In the genomic region with DNA sequence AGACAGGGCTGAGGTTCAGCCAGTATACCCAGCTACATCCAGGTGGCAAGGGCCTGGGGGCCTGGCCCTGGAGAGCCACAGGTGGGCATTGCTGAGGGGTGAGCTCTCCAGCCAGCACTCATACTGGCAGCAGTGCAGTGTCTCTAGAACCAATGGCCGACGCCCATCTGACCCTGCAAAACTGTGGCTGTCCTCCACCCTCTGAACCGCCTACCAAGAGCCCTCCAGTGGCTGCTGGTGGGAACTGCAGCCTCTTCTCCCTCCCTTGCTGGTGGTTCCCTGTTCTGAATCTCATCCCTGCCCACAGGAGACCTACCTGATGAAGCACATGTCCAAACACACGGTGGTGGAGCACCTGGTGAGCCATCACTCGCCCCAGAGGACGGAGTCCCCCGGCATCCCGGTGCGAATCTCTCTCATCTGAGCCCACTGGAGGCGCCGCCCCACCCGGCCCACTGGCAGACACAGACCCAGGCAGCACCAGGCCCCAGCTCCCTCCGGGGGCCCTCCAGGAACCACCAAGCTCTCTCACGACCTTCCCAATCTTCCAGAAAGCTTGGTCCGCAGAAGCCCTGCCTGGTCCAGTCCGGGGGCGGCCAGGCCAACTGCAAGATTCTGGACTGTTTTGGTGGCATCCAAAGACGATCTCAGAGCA, we compare ENCODE assay signal across 9 cellular contexts. TPM values are rescaled to one million over a fixed set of nuclear protein-coding genes. Genes with fewer than 3 reads are reported as not detected.
A peak's percentile ranks its signal among the peaks of the same experiment; 100 is the strongest.
DNase-seq lines count a peak whose midpoint lies in the region; ATAC-seq and TF ChIP-seq lines count a peak whose summit lies in the region.
"Had no signal": no experiment of that assay in that cellular context is flagged by ENCODE, and none has a peak within 500 bp of the region (broad histone marks: within the 10 kb centered on the region; RNA-seq: fewer than 3 reads in every experiment).

No MANE protein-coding gene starts in this region.

- CTCF ChIA-PET in activated CD8-positive, alpha-beta T cell treated with anti-CD3 and anti-CD28 coated beads, Interleukin-2, amount 10 ng/mL, durations not matched to agents 7 days and 5 days (lab: Charles Lee): interaction anchor here (0.6 to 4.6 kb wide), 19 partner anchors 10 to 370 kb away, joined by 3 to 75 read pairs (median 4); a partner anchor contains a TSS

- in situ Hi-C loops in HAP-1 (cut with MboI; ENCODE audit: low sequenced_read_pairs): loop anchor here (5.0 to 10.0 kb wide), 2 partner anchors 169 to 316 kb away; no protein-coding TSS in a partner anchor

- ATAC-seq in activated CD8-positive, alpha-beta T cell treated with anti-CD3 and anti-CD28 coated beads, Interleukin-2, amount 10 ng/mL, durations not matched to agents 7 days and 5 days: peak; percentile 53
- ATAC-seq in stimulated activated effector memory CD8-positive, alpha-beta T cell treated with anti-CD3 and anti-CD28 coated beads, Interleukin-12 subunit alpha, Interleukin-12 subunit beta, amount 100 ng/mL, for 72 hours: peak; percentile 63
- no peak for ATAC-seq in GM21423 (IDR thresholded peaks at IDR 0.05; ENCODE audit: unreplicated experiment)

- peaks cover 0 to 7% (median 0%) of the 10 kb centered on the region in 7 donors for H3K9me3 Mint-ChIP-seq in CD14-positive monocyte
- no peaks in the 10 kb centered on the region for H3K9me3 Mint-ChIP-seq in activated CD8-positive, alpha-beta T cell treated with anti-CD3 and anti-CD28 coated beads, Interleukin-2, amount 10 ng/mL, durations not matched to agents 7 days and 5 days (ENCODE audit: insufficient read depth)
- H3K9me3 Mint-ChIP-seq in endothelial cell (ENCODE audit: unreplicated experiment): no peaks in the 10 kb centered on the region
- H3K9me3 Mint-ChIP-seq in stimulated activated effector memory CD8-positive, alpha-beta T cell treated with anti-CD3 and anti-CD28 coated beads, Interleukin-12 subunit alpha, Interleukin-12 subunit beta, amount 100 ng/mL, for 72 hours: no peaks in the 10 kb centered on the region
- H3K9me3 Mint-ChIP-seq: stimulated activated naive CD8-positive, alpha-beta T cell treated with anti-CD3 and anti-CD28 coated beads, Interleukin-15, Interleukin-2, amounts not matched to agents 100 ng/mL and 50 ng/mL, for 24 hours had no signal

- peaks cover 54 to 70% of the 10 kb centered on the region in 2 donors for H3K36me3 Mint-ChIP-seq in CD14-positive monocyte
- H3K36me3 Mint-ChIP-seq in activated CD8-positive, alpha-beta T cell treated with anti-CD3 and anti-CD28 coated beads, Interleukin-2, amount 10 ng/mL, durations not matched to agents 7 days and 5 days (ENCODE audit: low read depth): peaks cover 45% of the 10 kb centered on the region
- peaks cover 48% of the 10 kb centered on the region for H3K36me3 Mint-ChIP-seq in endothelial cell (ENCODE audit: low read depth, unreplicated experiment)
- H3K36me3 Mint-ChIP-seq in stimulated activated effector memory CD8-positive, alpha-beta T cell treated with anti-CD3 and anti-CD28 coated beads, Interleukin-12 subunit alpha, Interleukin-12 subunit beta, amount 100 ng/mL, for 72 hours: no peaks in the 10 kb centered on the region

- DNase-seq in CD14-positive monocyte (ENCODE audit: low spot score) (peak; percentile 64), HAP-1 (ENCODE audit: low spot score in 2 of 2) (peak; percentile 51 to 82), NCI-H748 treated with DMSO at 0.1 percent for 48 hours (lab: John Stamatoyannopoulos, UW) (peak; percentile 2), endothelial cell (ENCODE audit: low spot score) (peak; percentile 77), midbrain (lab: John Stamatoyannopoulos, UW) (peak; percentile 6)
- peak; percentile 74 for DNase-seq in activated CD8-positive, alpha-beta T cell treated with anti-CD3 and anti-CD28 coated beads, Interleukin-2, amount 10 ng/mL, durations not matched to agents 7 days and 5 days
- peak; percentile 54 to 84 for DNase-seq in stimulated activated effector memory CD8-positive, alpha-beta T cell treated with anti-CD3 and anti-CD28 coated beads, Interleukin-12 subunit alpha, Interleukin-12 subunit beta, amount 100 ng/mL, for 72 hours (ENCODE audit: low spot score in 2 of 2)

- no peak overlapping the region for H3K4me3 Mint-ChIP-seq in CD14-positive monocyte
- no peak overlapping the region for H3K4me3 Mint-ChIP-seq in activated CD8-positive, alpha-beta T cell treated with anti-CD3 and anti-CD28 coated beads, Interleukin-2, amount 10 ng/mL, durations not matched to agents 7 days and 5 days
- H3K4me3 Mint-ChIP-seq in endothelial cell (ENCODE audit: unreplicated experiment): no peak overlapping the region
- H3K4me3 Mint-ChIP-seq in stimulated activated effector memory CD8-positive, alpha-beta T cell treated with anti-CD3 and anti-CD28 coated beads, Interleukin-12 subunit alpha, Interleukin-12 subunit beta, amount 100 ng/mL, for 72 hours: no peak overlapping the region
- H3K4me3 Mint-ChIP-seq: stimulated activated naive CD8-positive, alpha-beta T cell treated with anti-CD3 and anti-CD28 coated beads, Interleukin-15, Interleukin-2, amounts not matched to agents 100 ng/mL and 50 ng/mL, for 24 hours had no signal

- H3K4me1 Mint-ChIP-seq in CD14-positive monocyte (peaks cover 11% of the 10 kb centered on the region), endothelial cell (ENCODE audit: unreplicated experiment) (peaks cover 14% of the 10 kb centered on the region)
- peaks cover 45% of the 10 kb centered on the region for H3K4me1 Mint-ChIP-seq in activated CD8-positive, alpha-beta T cell treated with anti-CD3 and anti-CD28 coated beads, Interleukin-2, amount 10 ng/mL, durations not matched to agents 7 days and 5 days (ENCODE audit: low read depth)
- H3K4me1 Mint-ChIP-seq in stimulated activated effector memory CD8-positive, alpha-beta T cell treated with anti-CD3 and anti-CD28 coated beads, Interleukin-12 subunit alpha, Interleukin-12 subunit beta, amount 100 ng/mL, for 72 hours: peaks cover 41% of the 10 kb centered on the region

- no peaks in the 10 kb centered on the region for H3K27me3 ChIP-seq in HAP-1 (ENCODE audit: low read depth)

- H3K27ac Mint-ChIP-seq in CD14-positive monocyte: no peak overlapping the region
- no peak overlapping the region for H3K27ac Mint-ChIP-seq in activated CD8-positive, alpha-beta T cell treated with anti-CD3 and anti-CD28 coated beads, Interleukin-2, amount 10 ng/mL, durations not matched to agents 7 days and 5 days
- no peak overlapping the region for H3K27ac Mint-ChIP-seq in endothelial cell (ENCODE audit: unreplicated experiment)
- H3K27ac Mint-ChIP-seq in stimulated activated effector memory CD8-positive, alpha-beta T cell treated with anti-CD3 and anti-CD28 coated beads, Interleukin-12 subunit alpha, Interleukin-12 subunit beta, amount 100 ng/mL, for 72 hours: peak overlapping the region; percentile 12
- H3K27ac Mint-ChIP-seq: stimulated activated naive CD8-positive, alpha-beta T cell treated with anti-CD3 and anti-CD28 coated beads, Interleukin-15, Interleukin-2, amounts not matched to agents 100 ng/mL and 50 ng/mL, for 24 hours had no signal

- POLR2A ChIA-PET in activated CD8-positive, alpha-beta T cell treated with anti-CD3 and anti-CD28 coated beads, Interleukin-2, amount 10 ng/mL, durations not matched to agents 7 days and 5 days (lab: Charles Lee): no interaction called here

- peaks cover 23% of the 10 kb centered on the region for H3K36me3 ChIP-seq in HAP-1 (replicated peaks)

- peak; percentile 98 for TF ChIP-seq CTCF in CD14-positive monocyte (IDR thresholded peaks at IDR 0.05)
- TF ChIP-seq CTCF in endothelial cell (IDR thresholded peaks at IDR 0.05; ENCODE audit: unreplicated experiment): peak; percentile 91

- H3K9me3 ChIP-seq in HAP-1: no peaks in the 10 kb centered on the region

- intact Hi-C loops in CD14-positive monocyte (cut with micrococcal nuclease): loop anchor here (5.0 kb wide), 2 partner anchors 169 to 174 kb away; a partner anchor contains a TSS

- no peaks in the 10 kb centered on the region for H3K4me1 ChIP-seq in HAP-1

- H3K4me3 ChIP-seq in HAP-1: no peak overlapping the region

- H3K27me3 Mint-ChIP-seq in CD14-positive monocyte (ENCODE audit: low read depth in 3 of 3): peaks cover 0 to 1% (median 0%) of the 10 kb centered on the region in 3 donors
- no peaks in the 10 kb centered on the region for H3K27me3 Mint-ChIP-seq in activated CD8-positive, alpha-beta T cell treated with anti-CD3 and anti-CD28 coated beads, Interleukin-2, amount 10 ng/mL, durations not matched to agents 7 days and 5 days (ENCODE audit: low read depth)
- H3K27me3 Mint-ChIP-seq in endothelial cell (ENCODE audit: unreplicated experiment): peaks cover 7% of the 10 kb centered on the region
- H3K27me3 Mint-ChIP-seq: stimulated activated naive CD8-positive, alpha-beta T cell treated with anti-CD3 and anti-CD28 coated beads, Interleukin-15, Interleukin-2, amounts not matched to agents 100 ng/mL and 50 ng/mL, for 24 hours had no signal

RNA-seq across cellular contexts. Expression of a gene that starts 22.1 kb away (rescaled TPM):
- polyA plus RNA-seq in CD14-positive monocyte: not detected
- not detected for total RNA-seq in activated CD8-positive, alpha-beta T cell treated with anti-CD3 and anti-CD28 coated beads, Interleukin-2, amount 10 ng/mL, durations not matched to agents 7 days and 5 days
- total RNA-seq in endothelial cell (ENCODE audit: unreplicated experiment): not detected

RNA-seq across cellular contexts. Expression of a gene that starts 42.5 kb away (rescaled TPM):
- polyA plus RNA-seq in CD14-positive monocyte: 10 to 100 TPM; 11.4 to 13.5 TPM
- total RNA-seq in activated CD8-positive, alpha-beta T cell treated with anti-CD3 and anti-CD28 coated beads, Interleukin-2, amount 10 ng/mL, durations not matched to agents 7 days and 5 days: 10 to 100 TPM; 17.3 to 19.7 TPM
- 70.0 TPM for total RNA-seq in endothelial cell (ENCODE audit: unreplicated experiment)

Comparison
In these comparisons a context has a peak if more than half of its experiments do, and no peak if none do; other contexts are left out.
1. DNase-seq: peak in every context shown above with its lines; median percentile 77 in endothelial cell; 74 in activated CD8-positive, alpha-beta T cell treated with anti-CD3 and anti-CD28 coated beads, Interleukin-2, amount 10 ng/mL, durations not matched to agents 7 days and 5 days; 69 in stimulated activated effector memory CD8-positive, alpha-beta T cell treated with anti-CD3 and anti-CD28 coated beads, Interleukin-12 subunit alpha, Interleukin-12 subunit beta, amount 100 ng/mL, for 72 hours; 66 in HAP-1; 64 in CD14-positive monocyte; 6 in midbrain; 2 in NCI-H748 treated with DMSO at 0.1 percent for 48 hours.